Comparison of ENCODE assay signal across 17 cellular contexts in the genomic region with DNA sequence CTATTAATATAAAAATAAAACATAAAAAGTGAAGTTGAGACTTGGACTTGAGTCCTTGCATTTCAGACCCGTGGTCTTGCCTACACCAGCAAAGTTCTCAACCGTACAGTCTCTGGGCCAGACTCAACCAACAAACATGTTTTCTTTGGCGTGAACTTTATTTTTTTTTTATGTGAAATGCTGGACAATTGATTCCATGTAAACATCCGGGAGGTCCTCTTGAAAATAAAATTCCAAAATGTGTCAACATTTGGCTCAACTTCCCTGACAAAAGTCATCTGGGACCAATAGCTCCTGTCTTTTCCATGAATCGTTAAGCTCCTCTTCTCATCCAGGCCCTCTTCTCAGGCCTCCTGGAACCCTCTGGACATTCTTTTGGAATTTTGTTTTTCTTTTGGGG. TPM values are rescaled to one million over a fixed set of nuclear protein-coding genes. Genes with fewer than 3 reads are reported as not detected.
DNase-seq lines count a peak whose midpoint lies in the region; ATAC-seq and TF ChIP-seq lines count a peak whose summit lies in the region.
"Had no signal": no experiment of that assay in that cellular context is flagged by ENCODE, and none has a peak within 500 bp of the region (broad histone marks: within the 10 kb centered on the region; RNA-seq: fewer than 3 reads in every experiment).

No MANE protein-coding gene starts in this region.

- H3K9me3 Mint-ChIP-seq in activated naive CD4-positive, alpha-beta T cell treated with anti-CD3 and anti-CD28 coated beads for 36 hours = no peaks in the 10 kb centered on the region
- no peaks in the 10 kb centered on the region for H3K9me3 Mint-ChIP-seq in activated naive CD8-positive, alpha-beta T cell (ENCODE audit: low read depth)

- H3K27ac ChIP-seq in lower lobe of right lung (peak overlapping the region; percentile 52), thyroid gland (peak overlapping the region in 2 of 3 donors; percentile 10 to 38)
- H3K27ac ChIP-seq: ascending aorta had no signal

- no peak overlapping the region for H3K4me3 Mint-ChIP-seq in activated naive CD4-positive, alpha-beta T cell treated with anti-CD3 and anti-CD28 coated beads for 36 hours
- H3K4me3 Mint-ChIP-seq in activated naive CD8-positive, alpha-beta T cell = peak overlapping the region; percentile 20

- H3K36me3 Mint-ChIP-seq in activated naive CD4-positive, alpha-beta T cell treated with anti-CD3 and anti-CD28 coated beads for 36 hours (ENCODE audit: low read depth) = peaks cover 12% of the 10 kb centered on the region
- H3K36me3 Mint-ChIP-seq in activated naive CD8-positive, alpha-beta T cell = peaks cover 3% of the 10 kb centered on the region

- H3K36me3 ChIP-seq in lower lobe of right lung (peaks cover 20% of the 10 kb centered on the region), thyroid gland (peaks cover 0 to 3% of the 10 kb centered on the region in 2 donors)

- no peak for DNase-seq in activated naive CD4-positive, alpha-beta T cell treated with anti-CD3 and anti-CD28 coated beads for 36 hours
- no peak for DNase-seq in activated naive CD4-positive, alpha-beta T cell treated with Interleukin-2 at 50 U/mL for 16 hours
- no peak for DNase-seq in lower lobe of right lung
- DNase-seq in thyroid gland = no peak
- DNase-seq in NCI-H1694 (lab: John Stamatoyannopoulos, UW) = no peak
- DNase-seq: DMS 273 treated with DMSO at 0.1 percent for 48 hours; effector CD8-positive, alpha-beta T cell; MV-4-11; NK-92 treated with Interleukin-12 subunit alpha and Interleukin-12 subunit beta, amount 100 ng/mL, for 24 hours; occipital lobe; SIG-M5 had no signal

- H3K27me3 ChIP-seq in lower lobe of right lung (ENCODE audit: low read depth) (no peaks in the 10 kb centered on the region), thyroid gland (no peaks in the 10 kb centered on the region)
- H3K27me3 ChIP-seq: ascending aorta had no signal

- CTCF ChIA-PET in activated naive CD4-positive, alpha-beta T cell treated with anti-CD3 and anti-CD28 coated beads for 36 hours (lab: Charles Lee) = interaction anchor here (0.6 to 3.4 kb wide), 3 partner anchors 17 to 23 kb away, joined by 3 to 9 read pairs (median 4); no protein-coding TSS in a partner anchor

- H3K27me3 Mint-ChIP-seq in activated naive CD4-positive, alpha-beta T cell treated with anti-CD3 and anti-CD28 coated beads for 36 hours (ENCODE audit: low read depth) = no peaks in the 10 kb centered on the region
- H3K27me3 Mint-ChIP-seq in activated naive CD8-positive, alpha-beta T cell = no peaks in the 10 kb centered on the region

- 66 to 72% methylated on average over 5 of the region's 5 CpGs for WGBS in thyroid gland, 2 donors

- no peak for ATAC-seq in lower lobe of right lung
- no peak for ATAC-seq in GM21515 (IDR thresholded peaks at IDR 0.05; ENCODE audit: unreplicated experiment)
- ATAC-seq in HG03432 (IDR thresholded peaks at IDR 0.05; ENCODE audit: unreplicated experiment) = no peak

- TF ChIP-seq CTCF in lower lobe of right lung (IDR thresholded peaks at IDR 0.05) (no peak), thyroid gland (IDR thresholded peaks at IDR 0.05) (no peak)

- H3K9me3 ChIP-seq in lower lobe of right lung (no peaks in the 10 kb centered on the region), thyroid gland (no peaks in the 10 kb centered on the region)
- H3K9me3 ChIP-seq: ascending aorta had no signal

- H3K27ac Mint-ChIP-seq in activated naive CD4-positive, alpha-beta T cell treated with anti-CD3 and anti-CD28 coated beads for 36 hours = peak overlapping the region; percentile 0
- H3K27ac Mint-ChIP-seq in activated naive CD8-positive, alpha-beta T cell = peak overlapping the region; percentile 41

- intact Hi-C loops in activated naive CD4-positive, alpha-beta T cell treated with anti-CD3 and anti-CD28 coated beads for 36 hours (cut with micrococcal nuclease) = loop anchor here (10.0 kb wide), 1 partner anchor 341 kb away; a partner anchor contains a TSS
- intact Hi-C loops in lower lobe of right lung (cut with DNase I) (no loop called here), thyroid gland (cut with DNase I) (no loop called here)

- peaks cover 24% of the 10 kb centered on the region for H3K4me1 Mint-ChIP-seq in activated naive CD4-positive, alpha-beta T cell treated with anti-CD3 and anti-CD28 coated beads for 36 hours (ENCODE audit: low read depth)
- H3K4me1 Mint-ChIP-seq in activated naive CD8-positive, alpha-beta T cell (ENCODE audit: low read depth) = peaks cover 32% of the 10 kb centered on the region

- no peak for TF ChIP-seq POLR2A in thyroid gland (IDR thresholded peaks at IDR 0.05)

- H3K4me1 ChIP-seq in lower lobe of right lung = peaks cover 29% of the 10 kb centered on the region
- peaks cover 1 to 8% of the 10 kb centered on the region in 2 donors for H3K4me1 ChIP-seq in thyroid gland

- H3K4me3 ChIP-seq in lower lobe of right lung = no peak overlapping the region
- no peak overlapping the region for H3K4me3 ChIP-seq in thyroid gland (replicated peaks in 1 of 3)
- H3K4me3 ChIP-seq: ascending aorta had no signal

RNA-seq across cellular contexts. Expression of a gene that starts 2.7 kb away (rescaled TPM):
- total RNA-seq in activated naive CD4-positive, alpha-beta T cell treated with anti-CD3 and anti-CD28 coated beads for 36 hours = 10 to 100 TPM; 43.4 to 46.8 TPM
- total RNA-seq in lower lobe of right lung (33.7 TPM), thyroid gland (10 to 100 TPM; 32.5 to 39.5 (median 34.2) TPM)

RNA-seq across cellular contexts. Expression of a gene that starts 4.1 kb away (rescaled TPM):
- total RNA-seq in activated naive CD4-positive, alpha-beta T cell treated with anti-CD3 and anti-CD28 coated beads for 36 hours = 10 to 100 TPM; 80.7 to 84.4 TPM
- total RNA-seq in lower lobe of right lung = 63.2 TPM
- 100 to 1,000 TPM in 2 of 4 donors, 10 to 100 TPM in 2; 69.7 to 125 (median 99.8) TPM for total RNA-seq in thyroid gland

RNA-seq across cellular contexts. Expression of a gene that starts 14.4 kb away (rescaled TPM):
- total RNA-seq in activated naive CD4-positive, alpha-beta T cell treated with anti-CD3 and anti-CD28 coated beads for 36 hours = under 1 TPM; 0.12 TPM
- total RNA-seq in lower lobe of right lung = 0.56 TPM
- 1 to 10 TPM in 3 of 4 donors, under 1 TPM in 1; 0.73 to 1.5 (median 1.3) TPM for total RNA-seq in thyroid gland

RNA-seq across cellular contexts. Expression of a gene that starts 18.3 kb away (rescaled TPM):
- total RNA-seq in activated naive CD4-positive, alpha-beta T cell treated with anti-CD3 and anti-CD28 coated beads for 36 hours = 10 to 100 TPM; 23.9 to 28.4 TPM
- total RNA-seq in lower lobe of right lung = 12.8 TPM
- total RNA-seq in thyroid gland = 1 to 10 TPM; 2.8 to 7.3 (median 6.3) TPM
- total RNA-seq: occipital lobe had no signal

RNA-seq across cellular contexts. Expression of a gene that starts 30.5 kb away (rescaled TPM):
- not detected for total RNA-seq in activated naive CD4-positive, alpha-beta T cell treated with anti-CD3 and anti-CD28 coated beads for 36 hours
- not detected for total RNA-seq in lower lobe of right lung
- not detected for total RNA-seq in thyroid gland
- total RNA-seq: ascending aorta, lung microvascular endothelial cell, occipital lobe, ureter had no signal
